In genomic region chr11:121767433-121767832, GRCh38 we compare ENCODE assay signal across 12 cellular contexts.
DNase-seq lines count a peak whose midpoint lies in the region; ATAC-seq and TF ChIP-seq lines count a peak whose summit lies in the region.
"Had no signal": no experiment of that assay in that cellular context is flagged by ENCODE, and none has a peak within 500 bp of the region (broad histone marks: within the 10 kb centered on the region; RNA-seq: fewer than 3 reads in every experiment).

No MANE protein-coding gene starts in this region.

- peak overlapping the region; percentile 72 for H2AFZ ChIP-seq in OCI-LY3 (ENCODE audit: low read depth, low read length)

- H3K4me1 ChIP-seq in OCI-LY3 (ENCODE audit: low read length): peaks cover 37% of the 10 kb centered on the region
- H3K4me1 ChIP-seq: pancreas had no signal

- peak overlapping the region; percentile 79 for H3K27ac ChIP-seq in OCI-LY3 (ENCODE audit: low read length)
- H3K27ac ChIP-seq: pancreas had no signal

- H3K79me2 ChIP-seq in OCI-LY3 (ENCODE audit: low read length): no peaks in the 10 kb centered on the region

- H3K9ac ChIP-seq in OCI-LY3 (ENCODE audit: low read length): peak overlapping the region; percentile 25; the same call in 1 of the 2 replicates

- 0 out of 2 replicates have a peak overlapping the region, but pooled peaks have one; percentile 10 for H3K4me3 ChIP-seq in OCI-LY3 (ENCODE audit: low read length)
- H3K4me3 ChIP-seq: pancreas had no signal

- ATAC-seq in GM19043 (IDR thresholded peaks at IDR 0.05; ENCODE audit: low read depth, unreplicated experiment) (peak; percentile 74), HG02870 (IDR thresholded peaks at IDR 0.05; ENCODE audit: unreplicated experiment) (peak; percentile 73), SK-N-SH treated with all-trans-retinoic acid at 6 μM for 48 hours (no peak)

- no peak for TF ChIP-seq CTCF in OCI-LY3 (IDR thresholded peaks at IDR 0.05; ENCODE audit: low read depth, low read length)

- H4K20me1 ChIP-seq in OCI-LY3 (ENCODE audit: insufficient read depth, low read length): no peaks in the 10 kb centered on the region

- DNase-seq in Ammon's horn (ENCODE audit: low spot score) (peak; percentile 56), T-helper 9 cell (no peak), DMS79 treated with DMSO at 0.1 percent for 48 hours (lab: John Stamatoyannopoulos, UW) (no peak)
- no peak for DNase-seq in stimulated activated naive CD4-positive, alpha-beta T cell treated with Interleukin-2 at 50 U/mL for 16 hours (lab: John Stamatoyannopoulos, UW)
- DNase-seq: central memory CD4-positive, alpha-beta T cell; H7; pancreas; stimulated activated CD8-positive, alpha-beta memory T cell treated with anti-CD3 and anti-CD28 coated beads, Interleukin-4, amount 100 ng/mL, for 48 hours had no signal

- peak overlapping the region; percentile 62 for H3K4me2 ChIP-seq in OCI-LY3 (ENCODE audit: low read length)

- no peaks in the 10 kb centered on the region for H3K36me3 ChIP-seq in OCI-LY3 (replicated peaks; ENCODE audit: low read depth, low read length)
- H3K36me3 ChIP-seq: pancreas had no signal

- no peaks in the 10 kb centered on the region for H3K9me3 ChIP-seq in OCI-LY3 (ENCODE audit: insufficient read depth, low read length)
- H3K9me3 ChIP-seq: pancreas had no signal

- H3K27me3 ChIP-seq in OCI-LY3 (ENCODE audit: low read depth, low read length): no peaks in the 10 kb centered on the region
- H3K27me3 ChIP-seq: pancreas had no signal

TF ChIP-seq in SK-N-SH treated with all-trans-retinoic acid at 6 μM for 48 hours, 23 proteins besides CTCF, POLR2A, EP300 and RAD21:
- TF ChIP-seq CSDC2 (CRISPR knock-in tag; IDR thresholded peaks at IDR 0.05): no peak
- TF ChIP-seq ZNF565 (CRISPR knock-in tag; conservative IDR thresholded peaks at IDR 0.05; ENCODE audit: low read depth): no peak
- no peak for TF ChIP-seq ZNF8 (CRISPR knock-in tag; IDR thresholded peaks at IDR 0.05)
- TF ChIP-seq ARNTL (CRISPR knock-in tag; IDR thresholded peaks at IDR 0.05; ENCODE audit: borderline replicate concordance, low read depth): no peak
- no peak for TF ChIP-seq ESRRG (CRISPR knock-in tag; IDR thresholded peaks at IDR 0.05)
- TF ChIP-seq RARB (CRISPR knock-in tag; IDR thresholded peaks at IDR 0.05): no peak
- TF ChIP-seq TOX (CRISPR knock-in tag; IDR thresholded peaks at IDR 0.05; ENCODE audit: borderline replicate concordance): no peak
- TF ChIP-seq TSHZ2 (CRISPR knock-in tag; IDR thresholded peaks at IDR 0.05): no peak
